8 cellular contexts compared by ENCODE assay signal in genomic region chr12:31518680-31519227, GRCh38.
DNase-seq lines count a peak whose midpoint lies in the region; ATAC-seq and TF ChIP-seq lines count a peak whose summit lies in the region.

No MANE protein-coding gene starts in this region.

- TF ChIP-seq CTCF in choroid plexus epithelial cell (conservative IDR thresholded peaks at IDR 0.05; ENCODE audit: low read depth, low read length) = no peak

- DNase-seq in DMS79 (lab: John Stamatoyannopoulos, UW) = peak; percentile 26
- DNase-seq in NCI-H2081 (lab: John Stamatoyannopoulos, UW) = peak; percentile 69 to 94
- peak; percentile 100 for DNase-seq in choroid plexus epithelial cell (ENCODE audit: low read depth)
- peak; percentile 18 for DNase-seq in middle frontal gyrus (ENCODE audit: extremely low spot score, low spot score)
- no peak for DNase-seq in T-helper 9 cell

- ATAC-seq in GM21515 (IDR thresholded peaks at IDR 0.05; ENCODE audit: unreplicated experiment) (no peak), GM19467 (IDR thresholded peaks at IDR 0.05; ENCODE audit: unreplicated experiment) (no peak), GM21619 (IDR thresholded peaks at IDR 0.05; ENCODE audit: unreplicated experiment) (no peak)

- H3K4me3 ChIP-seq in choroid plexus epithelial cell (ENCODE audit: low read depth, low read length) = no peak overlapping the region
